In the genomic region with DNA sequence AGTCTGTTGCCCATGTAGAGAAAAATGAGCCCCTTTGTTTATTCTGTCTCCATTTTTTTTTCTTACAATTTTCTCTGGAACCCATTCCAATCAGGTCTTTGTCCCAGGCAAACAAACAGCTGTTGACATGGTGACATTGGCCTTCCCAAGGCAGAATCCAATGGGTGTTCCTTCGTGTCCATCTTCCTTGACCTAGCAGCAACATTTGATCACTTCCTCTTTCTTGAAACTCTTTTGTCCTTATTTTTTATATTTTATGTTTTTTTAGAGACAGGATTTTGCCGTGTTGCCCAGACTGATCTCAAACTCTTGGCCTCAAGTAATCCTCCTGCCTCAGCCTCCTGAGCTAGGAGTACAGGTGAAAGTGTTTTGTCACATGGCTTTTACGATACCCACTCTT, we compare ENCODE assay signal across 20 cellular contexts.
A peak's percentile ranks its signal among the peaks of the same experiment; 100 is the strongest.
DNase-seq lines count a peak whose midpoint lies in the region; ATAC-seq, FAIRE-seq and TF ChIP-seq lines count a peak whose summit lies in the region.
"Had no signal": no experiment of that assay in that cellular context is flagged by ENCODE, and none has a peak within 500 bp of the region (broad histone marks: within the 10 kb centered on the region; RNA-seq: fewer than 3 reads in every experiment).

No MANE protein-coding gene starts in this region.

- no peak for TF ChIP-seq EP300 in GM12878 (IDR thresholded peaks at IDR 0.05; ENCODE audit: borderline replicate concordance in 1 of 2, control insufficient read depth in 1 of 2, low read depth in 2 of 2, low read length in 2 of 2)

- H3K36me3 ChIP-seq in GM12878 (ENCODE audit: control insufficient read depth in 2 of 2, insufficient read depth in 2 of 2, low read length in 1 of 2) (no peaks in the 10 kb centered on the region), brain microvascular endothelial cell (replicated peaks) (no peaks in the 10 kb centered on the region)
- H3K36me3 ChIP-seq: BLaER1 treated with 17β-estradiol and CSF1 and Interleukin-3, amounts not matched to agents 10 nM and 100 nM had no signal

- TF ChIP-seq RAD21 in GM12878 (IDR thresholded peaks at IDR 0.05; ENCODE audit: insufficient read depth, low read depth, low read length): no peak

- TF ChIP-seq CTCF in GM12878 (IDR thresholded peaks at IDR 0.05 in 2 of 3, conservative IDR thresholded peaks at IDR 0.05 in 1 of 3; ENCODE audit: control insufficient read depth in 2 of 3, extremely low read depth in 1 of 3, insufficient read depth in 1 of 3, low read depth in 3 of 3, low read length in 3 of 3): no peak
- TF ChIP-seq CTCF in brain microvascular endothelial cell (IDR thresholded peaks at IDR 0.05; ENCODE audit: low read depth, low read length, missing control alignments): no peak

- DNase-seq in GM12891 (ENCODE audit: insufficient read length, low spot score) (no peak), GM12878 (ENCODE audit: low read depth, low spot score) (no peak), mesenteric fat pad (ENCODE audit: low spot score) (peak; percentile 11), erythroblast (lab: John Stamatoyannopoulos, UW) (no peak), brain microvascular endothelial cell (no peak)
- no peak for DNase-seq in activated CD4-positive, alpha-beta T cell treated with anti-CD3 and anti-CD28 coated beads for 1 hour
- DNase-seq: AML-193; Caco-2; Calu3; CD4-positive, alpha-beta T cell; CD8-positive, alpha-beta T cell; DMS79 treated with DMSO at 0.1 percent for 48 hours; GF-D8 had no signal

- H3K9me3 ChIP-seq in GM12878 (replicated peaks; ENCODE audit: control insufficient read depth, insufficient read depth, low read length): no peaks in the 10 kb centered on the region
- H3K9me3 ChIP-seq: A549, Caco-2 had no signal

- in situ Hi-C loops in GM12878 (cut with MboI): no loop called here
- in situ Hi-C loops in brain microvascular endothelial cell (cut with HindIII; ENCODE audit: low pct_ligation_motif_present, low sequenced_read_pairs): no loop called here

- no peaks in the 10 kb centered on the region; the same call in 1 of the 2 replicates for H3K4me1 ChIP-seq in GM12878 (ENCODE audit: control insufficient read depth, insufficient read depth, low read length)
- H3K4me1 ChIP-seq: A549; BLaER1 treated with 17β-estradiol and CSF1 and Interleukin-3, amounts not matched to agents 10 nM and 100 nM had no signal

- FAIRE-seq in GM12891 (lab: Jason Lieb, UNC) (no peak), GM12878 (lab: Jason Lieb, UNC) (no peak)
- FAIRE-seq: A549, D721Med, G401.6, GM19239 had no signal

- BruUV-seq in GM12878 (replicated peaks; lab: Mats Ljungman, UMichigan): no TSS peak

- H3K27me3 ChIP-seq in GM12878 (replicated peaks in 1 of 2; ENCODE audit: control insufficient read depth in 2 of 2, insufficient read depth in 2 of 2, low read length in 1 of 2) (no peaks in the 10 kb centered on the region; a peak in 3 of 4 replicates), brain microvascular endothelial cell (replicated peaks) (no peaks in the 10 kb centered on the region)
- H3K27me3 ChIP-seq: BLaER1 treated with 17β-estradiol and CSF1 and Interleukin-3, amounts not matched to agents 10 nM and 100 nM had no signal

- no peak overlapping the region for H3K9ac ChIP-seq in GM12878 (ENCODE audit: control insufficient read depth, insufficient read depth, low read length)
- H3K9ac ChIP-seq: BLaER1 treated with 17β-estradiol and CSF1 and Interleukin-3, amounts not matched to agents 10 nM and 100 nM had no signal

- H3K4me2 ChIP-seq in GM12878 (ENCODE audit: control insufficient read depth, insufficient read depth): no peak overlapping the region
- H3K4me2 ChIP-seq: A549; BLaER1 treated with 17β-estradiol and CSF1 and Interleukin-3, amounts not matched to agents 10 nM and 100 nM had no signal

- H4K20me1 ChIP-seq in GM12878 (ENCODE audit: control insufficient read depth, insufficient read depth): no peaks in the 10 kb centered on the region
- H4K20me1 ChIP-seq: BLaER1 treated with 17β-estradiol and CSF1 and Interleukin-3, amounts not matched to agents 10 nM and 100 nM had no signal

- SMC1A ChIA-PET in GM12878 (lab: Charles Lee; ENCODE audit: uncharacterized antibody, unreplicated experiment): interaction anchor here (3.4 kb wide), 1 partner anchor 12 kb away, joined by 9 read pairs; no protein-coding TSS in a partner anchor

- RAD21 ChIA-PET in GM12878 (lab: Charles Lee; ENCODE audit: unreplicated experiment): no interaction called here

- WGBS in GM12878 (ENCODE audit: insufficient coverage, insufficient replicate concordance, low lambda C conversion rate, missing lambda C conversion rate): 32% methylated on average over 3 of the region's 3 CpGs

- no peak overlapping the region for H3K27ac ChIP-seq in GM12878 (ENCODE audit: control insufficient read depth, insufficient read depth)
- no peak overlapping the region for H3K27ac ChIP-seq in brain microvascular endothelial cell
- H3K27ac ChIP-seq: 22Rv1; A549; BLaER1 treated with 17β-estradiol and CSF1 and Interleukin-3, amounts not matched to agents 10 nM and 100 nM; C4-2B had no signal

- no peak for ATAC-seq in GM12878
- ATAC-seq: A549; CD8-positive, alpha-beta T cell had no signal

- H3K4me3 ChIP-seq in GM12878 (no peak overlapping the region), brain microvascular endothelial cell (ENCODE audit: low read depth, low read length) (no peak overlapping the region)
- H3K4me3 ChIP-seq: A549; BLaER1 treated with 17β-estradiol and CSF1 and Interleukin-3, amounts not matched to agents 10 nM and 100 nM had no signal

- no peaks in the 10 kb centered on the region for H3K79me2 ChIP-seq in GM12878 (ENCODE audit: control insufficient read depth, insufficient read depth, low read length)

- H2AFZ ChIP-seq in GM12878 (ENCODE audit: control insufficient read depth, low read depth, low read length): no peak overlapping the region

- CTCF ChIA-PET in GM12878 (lab: Yijun Ruan, JAX): interaction anchor here (1.0 kb wide), 1 partner anchor 227 kb away, joined by 3 read pairs; no protein-coding TSS in a partner anchor

- POLR2A ChIA-PET in GM12878 (lab: Charles Lee): no interaction called here

- TF ChIP-seq POLR2A in GM12891 (IDR thresholded peaks at IDR 0.05; ENCODE audit: low read depth, low read length) (no peak), GM12878 (IDR thresholded peaks at IDR 0.05; ENCODE audit: low read depth, low read length) (no peak), erythroblast (IDR thresholded peaks at IDR 0.05; ENCODE audit: low read length) (no peak)

- intact Hi-C loops in GM12878 (cut with micrococcal nuclease; ENCODE audit: unreplicated experiment): no loop called here

TF ChIP-seq in GM12891, 5 proteins besides CTCF, POLR2A, EP300 and RAD21:
- no peak for TF ChIP-seq POLR2AphosphoS5 (IDR thresholded peaks at IDR 0.05; ENCODE audit: low read depth, low read length)
- no peak for TF ChIP-seq POU2F2 (IDR thresholded peaks at IDR 0.05; ENCODE audit: low read depth, low read length)
- no peak for TF ChIP-seq TAF1 (IDR thresholded peaks at IDR 0.05; ENCODE audit: low read depth, low read length)
- peak; percentile 65 for TF ChIP-seq SPI1 (IDR thresholded peaks at IDR 0.05; ENCODE audit: low read depth, low read length)
- TF ChIP-seq PAX5 (IDR thresholded peaks at IDR 0.05; ENCODE audit: insufficient read depth, low read length, severe bottlenecking): no peak

TF ChIP-seq in GM12878, 131 proteins besides CTCF, POLR2A, EP300 and RAD21:
- TF ChIP-seq, protein P1, sequence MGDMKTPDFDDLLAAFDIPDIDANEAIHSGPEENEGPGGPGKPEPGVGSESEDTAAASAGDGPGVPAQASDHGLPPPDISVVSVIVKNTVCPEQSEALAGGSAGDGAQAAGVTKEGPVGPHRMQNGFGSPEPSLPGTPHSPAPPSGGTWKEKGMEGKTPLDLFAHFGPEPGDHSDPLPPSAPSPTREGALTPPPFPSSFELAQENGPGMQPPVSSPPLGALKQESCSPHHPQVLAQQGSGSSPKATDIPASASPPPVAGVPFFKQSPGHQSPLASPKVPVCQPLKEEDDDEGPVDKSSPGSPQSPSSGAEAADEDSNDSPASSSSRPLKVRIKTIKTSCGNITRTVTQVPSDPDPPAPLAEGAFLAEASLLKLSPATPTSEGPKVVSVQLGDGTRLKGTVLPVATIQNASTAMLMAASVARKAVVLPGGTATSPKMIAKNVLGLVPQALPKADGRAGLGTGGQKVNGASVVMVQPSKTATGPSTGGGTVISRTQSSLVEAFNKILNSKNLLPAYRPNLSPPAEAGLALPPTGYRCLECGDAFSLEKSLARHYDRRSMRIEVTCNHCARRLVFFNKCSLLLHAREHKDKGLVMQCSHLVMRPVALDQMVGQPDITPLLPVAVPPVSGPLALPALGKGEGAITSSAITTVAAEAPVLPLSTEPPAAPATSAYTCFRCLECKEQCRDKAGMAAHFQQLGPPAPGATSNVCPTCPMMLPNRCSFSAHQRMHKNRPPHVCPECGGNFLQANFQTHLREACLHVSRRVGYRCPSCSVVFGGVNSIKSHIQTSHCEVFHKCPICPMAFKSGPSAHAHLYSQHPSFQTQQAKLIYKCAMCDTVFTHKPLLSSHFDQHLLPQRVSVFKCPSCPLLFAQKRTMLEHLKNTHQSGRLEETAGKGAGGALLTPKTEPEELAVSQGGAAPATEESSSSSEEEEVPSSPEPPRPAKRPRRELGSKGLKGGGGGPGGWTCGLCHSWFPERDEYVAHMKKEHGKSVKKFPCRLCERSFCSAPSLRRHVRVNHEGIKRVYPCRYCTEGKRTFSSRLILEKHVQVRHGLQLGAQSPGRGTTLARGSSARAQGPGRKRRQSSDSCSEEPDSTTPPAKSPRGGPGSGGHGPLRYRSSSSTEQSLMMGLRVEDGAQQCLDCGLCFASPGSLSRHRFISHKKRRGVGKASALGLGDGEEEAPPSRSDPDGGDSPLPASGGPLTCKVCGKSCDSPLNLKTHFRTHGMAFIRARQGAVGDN (IDR thresholded peaks at IDR 0.05): no peak
- TF ChIP-seq SPI1 (IDR thresholded peaks at IDR 0.05; ENCODE audit: borderline replicate concordance, insufficient read depth, low read depth, low read length) (peak; percentile 52), SMC3 (IDR thresholded peaks at IDR 0.05; ENCODE audit: borderline replicate concordance, low read length) (no peak)
